Comparison of ENCODE assay signal across 8 cellular contexts in genomic region chr6:139373154-139373927, GRCh38. TPM values are rescaled to one million over a fixed set of nuclear protein-coding genes. Genes with fewer than 3 reads are reported as not detected.
DNase-seq lines count a peak whose midpoint lies in the region; ATAC-seq and TF ChIP-seq lines count a peak whose summit lies in the region.

No MANE protein-coding gene starts in this region.

- no peak overlapping the region for H2AFZ ChIP-seq in neural progenitor cell (replicated peaks)

- ATAC-seq in GM18868 (IDR thresholded peaks at IDR 0.05; ENCODE audit: unreplicated experiment) (peak; percentile 27), HG03196 (IDR thresholded peaks at IDR 0.05; ENCODE audit: unreplicated experiment) (peak; percentile 28)
- ATAC-seq in activated T-helper 17 cell treated with anti-CD3 and anti-CD28 coated beads, Interleukin-2, amount 50 U/mL, for 72 hours (replicated peaks), result peak; percentile 11

- H3K27me3 ChIP-seq in neural progenitor cell (no peaks in the 10 kb centered on the region), subcutaneous abdominal adipose tissue (ENCODE audit: control insufficient read depth in 5 of 5, insufficient read depth in 4 of 5, low read length in 5 of 5) (no peaks in the 10 kb centered on the region)

- H3K9ac ChIP-seq in neural progenitor cell (peak overlapping the region; percentile 80), subcutaneous abdominal adipose tissue (ENCODE audit: low read length in 5 of 5) (peak overlapping the region; percentile 74 to 95 (median 88))

- no peak for TF ChIP-seq CTCF in fibroblast of pulmonary artery (IDR thresholded peaks at IDR 0.05; ENCODE audit: low read length, missing control alignments)
- peak; percentile 36 for TF ChIP-seq CTCF in neural progenitor cell (IDR thresholded peaks at IDR 0.05)

- H3F3A ChIP-seq in neural progenitor cell (ENCODE audit: low read depth), result peaks cover 83% of the 10 kb centered on the region

- H3K4me3 ChIP-seq in fibroblast of pulmonary artery (replicated peaks; ENCODE audit: low read depth, low read length) (peak overlapping the region; percentile 99), neural progenitor cell (peak overlapping the region; percentile 96), subcutaneous abdominal adipose tissue (ENCODE audit: low read depth in 1 of 5, low read length in 5 of 5) (peak overlapping the region; percentile 89 to 100 (median 96))

- peaks cover 46% of the 10 kb centered on the region for H4K20me1 ChIP-seq in neural progenitor cell (ENCODE audit: low read depth)

- H3K27ac ChIP-seq in neural progenitor cell (peak overlapping the region; percentile 97), subcutaneous abdominal adipose tissue (ENCODE audit: low read depth, low read length) (peak overlapping the region; percentile 94)

- H3K4me1 ChIP-seq in neural progenitor cell (peaks cover 45% of the 10 kb centered on the region), subcutaneous abdominal adipose tissue (ENCODE audit: control insufficient read depth in 5 of 5, insufficient read depth in 5 of 5, low read length in 5 of 5) (peaks cover 5 to 49% (median 45%) of the 10 kb centered on the region in 5 donors)

- H3K27me3 Mint-ChIP-seq in activated T-helper 17 cell treated with anti-CD3 and anti-CD28 coated beads, Interleukin-2, amount 50 U/mL, for 72 hours, result no peaks in the 10 kb centered on the region
- H3K27me3 Mint-ChIP-seq in neural progenitor cell (ENCODE audit: insufficient read depth, low read depth), result peaks cover 2% of the 10 kb centered on the region

- peak overlapping the region; percentile 97 for H3K27ac Mint-ChIP-seq in activated T-helper 17 cell treated with anti-CD3 and anti-CD28 coated beads, Interleukin-2, amount 50 U/mL, for 72 hours
- H3K27ac Mint-ChIP-seq in neural progenitor cell, result peak overlapping the region; percentile 99

- peaks cover 66% of the 10 kb centered on the region for H3K79me2 ChIP-seq in neural progenitor cell (ENCODE audit: low read depth)

- peaks cover 17% of the 10 kb centered on the region for H3K36me3 ChIP-seq in neural progenitor cell
- H3K36me3 ChIP-seq in subcutaneous abdominal adipose tissue (ENCODE audit: control insufficient read depth in 5 of 5, insufficient read depth in 5 of 5, low read length in 5 of 5), result peaks cover 6 to 14% (median 11%) of the 10 kb centered on the region in 5 donors

- peaks cover 46% of the 10 kb centered on the region for H3K36me3 Mint-ChIP-seq in activated T-helper 17 cell treated with anti-CD3 and anti-CD28 coated beads, Interleukin-2, amount 50 U/mL, for 72 hours (ENCODE audit: low read depth)
- peaks cover 28% of the 10 kb centered on the region for H3K36me3 Mint-ChIP-seq in neural progenitor cell

- H3K4me1 Mint-ChIP-seq in activated T-helper 17 cell treated with anti-CD3 and anti-CD28 coated beads, Interleukin-2, amount 50 U/mL, for 72 hours, result peaks cover 33% of the 10 kb centered on the region
- H3K4me1 Mint-ChIP-seq in neural progenitor cell, result peaks cover 51% of the 10 kb centered on the region

- H3K9me3 ChIP-seq in neural progenitor cell (ENCODE audit: low read depth) (no peaks in the 10 kb centered on the region), subcutaneous abdominal adipose tissue (ENCODE audit: control insufficient read depth in 5 of 5, low read length in 5 of 5) (no peaks in the 10 kb centered on the region)

- peak; percentile 23 for DNase-seq in AG08396 (ENCODE audit: low spot score)
- DNase-seq in OCI-M1 (lab: John Stamatoyannopoulos, UW), result peak; percentile 80
- peak; percentile 68 for DNase-seq in fibroblast of pulmonary artery (ENCODE audit: low read depth)
- peak; percentile 61 for DNase-seq in neural progenitor cell (ENCODE audit: low spot score)

- H3K4me2 ChIP-seq in neural progenitor cell, result peak overlapping the region; percentile 95

- H3K9me3 Mint-ChIP-seq in activated T-helper 17 cell treated with anti-CD3 and anti-CD28 coated beads, Interleukin-2, amount 50 U/mL, for 72 hours, result no peaks in the 10 kb centered on the region
- H3K9me3 Mint-ChIP-seq in neural progenitor cell, result peaks cover 6% of the 10 kb centered on the region

- H3K4me3 Mint-ChIP-seq in activated T-helper 17 cell treated with anti-CD3 and anti-CD28 coated beads, Interleukin-2, amount 50 U/mL, for 72 hours, result peak overlapping the region; percentile 95
- H3K4me3 Mint-ChIP-seq in neural progenitor cell, result peak overlapping the region; percentile 100

RNA-seq across cellular contexts. Expression of gene CITED2, which starts 1.1 kb away (rescaled TPM):
- total RNA-seq in activated T-helper 17 cell treated with anti-CD3 and anti-CD28 coated beads, Interleukin-2, amount 50 U/mL, for 72 hours, result 10 to 100 TPM; 60.9 to 99.4 TPM
- total RNA-seq in neural progenitor cell (ENCODE audit: low replicate concordance), result 215 and 222 TPM in 2 replicates

Comparison
In these comparisons a context has a peak if more than half of its experiments do, and no peak if none do; other contexts are left out.
1. Peak in every context shown above with its lines: DNase-seq, ATAC-seq, H3K4me3 ChIP-seq and H3K27ac ChIP-seq.
2. DNase-seq: peak in every context shown above with its lines; median percentile 80 in OCI-M1; 68 in fibroblast of pulmonary artery; 61 in neural progenitor cell; 23 in AG08396.